In the genomic region with DNA sequence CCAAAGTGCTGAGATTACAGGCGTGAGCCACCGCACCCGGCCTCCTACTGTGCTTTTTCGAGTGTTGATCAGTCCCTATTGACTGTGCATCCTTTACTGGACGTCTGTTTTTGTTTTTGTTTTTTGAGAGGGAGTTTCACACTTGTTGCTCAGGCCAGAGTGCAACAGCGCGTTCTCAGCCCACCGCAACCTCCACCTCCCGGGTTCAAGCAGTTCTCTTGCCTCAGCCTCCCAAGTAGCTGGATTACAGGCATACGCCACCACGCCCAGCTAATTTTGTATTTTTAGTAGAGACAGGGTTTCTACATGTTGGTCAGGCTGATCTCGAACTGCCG, we compare ENCODE assay signal across 1 cellular context.
A peak's percentile ranks its signal among the peaks of the same experiment; 100 is the strongest.
TF ChIP-seq lines count a peak whose summit lies in the region.

No MANE protein-coding gene starts in this region.

TF ChIP-seq in HepG2, 621 proteins besides CTCF, POLR2A, EP300 and RAD21:
- 0 out of 2 replicates have a peak, but pooled peaks have one; percentile 25 for TF ChIP-seq ARID2 (CRISPR knock-in tag; IDR thresholded peaks at IDR 0.05; ENCODE audit: borderline replicate concordance)
- 0 out of 2 replicates have a peak, but pooled peaks have one; percentile 16 for TF ChIP-seq ZBTB38 (CRISPR knock-in tag; IDR thresholded peaks at IDR 0.05)
- TF ChIP-seq, protein P1, sequence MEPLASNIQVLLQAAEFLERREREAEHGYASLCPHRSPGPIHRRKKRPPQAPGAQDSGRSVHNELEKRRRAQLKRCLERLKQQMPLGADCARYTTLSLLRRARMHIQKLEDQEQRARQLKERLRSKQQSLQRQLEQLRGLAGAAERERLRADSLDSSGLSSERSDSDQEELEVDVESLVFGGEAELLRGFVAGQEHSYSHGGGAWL (CRISPR knock-in tag; IDR thresholded peaks at IDR 0.05), result 0 out of 2 replicates have a peak, but pooled peaks have one; percentile 25
TF ChIP-seq in HepG2: peak in this region for 3; not testable (repeated sequence) for 618.
